ENCODE assay signal across 10 cellular contexts in genomic region chr19:35134601-35135091, GRCh38. TPM values are rescaled to one million over a fixed set of nuclear protein-coding genes. Genes with fewer than 3 reads are reported as not detected.
DNase-seq lines count a peak whose midpoint lies in the region; ATAC-seq, FAIRE-seq and TF ChIP-seq lines count a peak whose summit lies in the region.
"Had no signal": no experiment of that assay in that cellular context is flagged by ENCODE, and none has a peak within 500 bp of the region (broad histone marks: within the 10 kb centered on the region; RNA-seq: fewer than 3 reads in every experiment).

LGI4 (minus strand) TSS chr19:35135059; CDS start chr19:35134680, 379 bp downstream.

- no peak within 1 kb of the TSS for H2BK5ac ChIP-seq in IMR-90 (ENCODE audit: low read depth, low read length, poor library complexity, severe bottlenecking)
- peak within 1 kb of the TSS; percentile 44 for H2BK5ac ChIP-seq in H1 (ENCODE audit: low read depth, low read length)

- TF ChIP-seq CTCF in IMR-90 (conservative IDR thresholded peaks at IDR 0.05; ENCODE audit: low read depth, low read length) (no peak), H1 (IDR thresholded peaks at IDR 0.05; ENCODE audit: control extremely low read depth in 1 of 3, insufficient read depth in 1 of 3, low read depth in 1 of 3, low read length in 3 of 3) (no peak), tibial artery (IDR thresholded peaks at IDR 0.05) (no peak)

- intact Hi-C loops in IMR-90 (cut with micrococcal nuclease) (loop anchor here (1.0 to 2.0 kb wide), 3 partner anchors 67 to 161 kb away; no protein-coding TSS in a partner anchor), tibial artery (cut with DNase I; ENCODE audit: low total_unique reads) (loop anchor here (2.0 to 5.0 kb wide), 2 partner anchors 20 to 133 kb away; partner anchors contain the start of genes FXYD3 and USF2)

- FAIRE-seq in H1 (lab: Jason Lieb, UNC): no peak
- FAIRE-seq: GM12878 had no signal

- no peak within 1 kb of the TSS for H3K4me3 Mint-ChIP-seq in naive B cell

- no peak for TF ChIP-seq EP300 in H1 (IDR thresholded peaks at IDR 0.05; ENCODE audit: borderline replicate concordance in 1 of 2, low read depth in 2 of 2, low read length in 2 of 2)

- peaks cover 4% of the 10 kb centered on the region for H3K23me2 ChIP-seq in H1 (ENCODE audit: low read depth, low read length)

- peak within 1 kb of the TSS; percentile 83; the same call in 1 of the 2 replicates for H2AK5ac ChIP-seq in IMR-90 (ENCODE audit: low read depth, low read length)
- no peak within 1 kb of the TSS for H2AK5ac ChIP-seq in H1 (ENCODE audit: low read depth, low read length)

- in situ Hi-C loops in IMR-90 (cut with MboI; ENCODE audit: low sequenced_read_pairs): loop anchor here (5.0 kb wide), 1 partner anchor 67 kb away; no protein-coding TSS in a partner anchor

- H4K8ac ChIP-seq in IMR-90 (ENCODE audit: low read depth in 2 of 2, low read length in 2 of 2): no peak within 1 kb of the TSS
- peak within 1 kb of the TSS; percentile 37; the same call in 1 of the 2 replicates for H4K8ac ChIP-seq in H1 (ENCODE audit: extremely low read depth, insufficient read depth, low read length)

- H3K9me3 ChIP-seq in IMR-90 (ENCODE audit: control insufficient read depth, insufficient read depth, low read length) (no peaks in the 10 kb centered on the region), H1 (ENCODE audit: insufficient read depth in 2 of 2, low read depth in 1 of 2, low read length in 1 of 2) (no peaks in the 10 kb centered on the region), tibial artery (no peaks in the 10 kb centered on the region)

- ATAC-seq in IMR-90 (ENCODE audit: low read depth): no peak
- no peak for ATAC-seq in naive B cell (ENCODE audit: low read depth in 2 of 2)

- H3K9ac ChIP-seq in IMR-90 (ENCODE audit: low read depth, low read length) (no peak within 1 kb of the TSS), H1 (replicated peaks in 1 of 4; ENCODE audit: extremely low read depth in 1 of 4, low read depth in 3 of 4, low read length in 3 of 4) (no peak within 1 kb of the TSS)

- no peaks in the 10 kb centered on the region for H3K79me2 ChIP-seq in H1 (ENCODE audit: control insufficient read depth in 1 of 2, insufficient read depth in 2 of 2, low read length in 2 of 2)

- H2BK15ac ChIP-seq in IMR-90 (ENCODE audit: low read depth, low read length): no peak within 1 kb of the TSS
- H2BK15ac ChIP-seq in H1 (ENCODE audit: low read length): 0 out of 2 replicates have a peak within 1 kb of the TSS, but pooled peaks have one; percentile 25

- H3K9me1 ChIP-seq in IMR-90 (ENCODE audit: insufficient read depth, low read length): 0 out of 2 replicates have a peak, but pooled peaks cover under 1% of the 10 kb centered on the region

- peaks cover 0 to 11% (median 0%) of the 10 kb centered on the region in 7 donors for H3K9me3 Mint-ChIP-seq in naive B cell

- peak within 1 kb of the TSS; percentile 28 for H2AK9ac ChIP-seq in IMR-90 (replicated peaks; ENCODE audit: low read depth, low read length, poor library complexity)

- H3K79me1 ChIP-seq in IMR-90 (ENCODE audit: low read depth in 1 of 2, low read length in 2 of 2): no peaks in the 10 kb centered on the region
- H3K79me1 ChIP-seq in H1 (ENCODE audit: low read depth, low read length): no peaks in the 10 kb centered on the region

- H3K4ac ChIP-seq in IMR-90 (ENCODE audit: low read depth, low read length) (no peak within 1 kb of the TSS), H1 (replicated peaks; ENCODE audit: insufficient read length, low read depth, low read length) (no peak within 1 kb of the TSS)

- peak within 1 kb of the TSS in 4 of 6 donors; percentile 40 to 71 (median 48) for H3K27ac Mint-ChIP-seq in naive B cell

- no CpG with 5 or more reads among the region's 11 CpGs for WGBS in IMR-90 (ENCODE audit: extremely low coverage in 2 of 2, insufficient read length in 1 of 2), 2 experiments
- WGBS in H1 (ENCODE audit: extremely low coverage in 1 of 2, insufficient coverage in 1 of 2, insufficient read length in 1 of 2, insufficient replicate concordance in 2 of 2, low coverage in 1 of 2, low lambda C conversion rate in 2 of 2, missing lambda C conversion rate in 1 of 2), 2 experiments: 72% methylated on average over 10 of the region's 11 CpGs; no CpG with 5 or more reads in 1 of the 2 experiments

- H3K36me3 ChIP-seq in IMR-90 (ENCODE audit: control insufficient read depth, insufficient read depth, low read length): no peaks in the 10 kb centered on the region
- no peaks in the 10 kb centered on the region for H3K36me3 ChIP-seq in H1 (ENCODE audit: control insufficient read depth in 2 of 4, insufficient read depth in 4 of 4, low read length in 3 of 4)
- H3K36me3 ChIP-seq in tibial artery: no peaks in the 10 kb centered on the region

- no peak within 1 kb of the TSS for H3K56ac ChIP-seq in IMR-90 (ENCODE audit: extremely low read depth, insufficient read depth, low read length)
- H3K56ac ChIP-seq in H1 (replicated peaks; ENCODE audit: insufficient read length, low read depth, low read length): no peak within 1 kb of the TSS

- H2BK20ac ChIP-seq in IMR-90 (ENCODE audit: low read depth, low read length): no peak within 1 kb of the TSS
- no peak within 1 kb of the TSS for H2BK20ac ChIP-seq in H1 (ENCODE audit: low read length)

- 0 out of 2 replicates have a peak within 1 kb of the TSS, but pooled peaks have one; percentile 3 for H2BK12ac ChIP-seq in H1 (ENCODE audit: low read depth, low read length)

- no peak within 1 kb of the TSS for H3K14ac ChIP-seq in IMR-90 (replicated peaks; ENCODE audit: low read depth, low read length)
- no peak within 1 kb of the TSS for H3K14ac ChIP-seq in H1 (ENCODE audit: insufficient read length)

- peaks cover 6 to 16% (median 9%) of the 10 kb centered on the region in 3 donors for H3K4me1 Mint-ChIP-seq in naive B cell

- H3K4me2 ChIP-seq in IMR-90 (ENCODE audit: low read depth, low read length) (no peak within 1 kb of the TSS), H1 (ENCODE audit: insufficient read depth in 1 of 2, low read depth in 2 of 2, low read length in 2 of 2) (peak within 1 kb of the TSS in 1 of 2 experiments; percentile 34; a peak in 3 of 4 replicates)

- no TSS peak for BruUV-seq in IMR-90 (replicated peaks; lab: Mats Ljungman, UMichigan)

- CTCF ChIA-PET in IMR-90 (lab: Yijun Ruan, JAX) (interaction anchor here (1.6 to 3.2 kb wide), 2 partner anchors 68 to 71 kb away, joined by 3 to 18 read pairs; no protein-coding TSS in a partner anchor), H1 (lab: Charles Lee; ENCODE audit: partially characterized antibody) (interaction anchor here (0.7 to 10.2 kb wide), 32 partner anchors 7 to 155 kb away, joined by 3 to 154 read pairs (median 6); partner anchors contain the start of genes FXYD3 and HPN)

- TF ChIP-seq RAD21 in IMR-90 (IDR thresholded peaks at IDR 0.05; ENCODE audit: low read length): no peak
- TF ChIP-seq RAD21 in H1 (IDR thresholded peaks at IDR 0.05 in 1 of 2, conservative IDR thresholded peaks at IDR 0.05 in 1 of 2; ENCODE audit: low read depth in 2 of 2, low read length in 2 of 2): no peak

- H3K4me1 ChIP-seq in IMR-90 (ENCODE audit: control insufficient read depth, insufficient read depth, low read length) (peaks cover 13% of the 10 kb centered on the region), H1 (replicated peaks in 1 of 4; ENCODE audit: control insufficient read depth in 3 of 4, insufficient read depth in 4 of 4, low read length in 3 of 4) (peaks cover 3 to 16% (median 12%) of the 10 kb centered on the region in 4 experiments; a peak in 6 of 7 replicates), tibial artery (peaks cover 0 to 45% (median 35%) of the 10 kb centered on the region in 4 donors)

- peak within 1 kb of the TSS; percentile 58 for H2AFZ ChIP-seq in IMR-90 (replicated peaks; ENCODE audit: low read length, poor library complexity)
- H2AFZ ChIP-seq in H1 (ENCODE audit: low read length): no peak within 1 kb of the TSS

- no peaks in the 10 kb centered on the region for H3K36me3 Mint-ChIP-seq in naive B cell

- H3K27me3 ChIP-seq in IMR-90 (ENCODE audit: control insufficient read depth, insufficient read depth, low read length) (peaks cover 14% of the 10 kb centered on the region; the same call in 1 of the 2 replicates), H1 (replicated peaks in 1 of 4; ENCODE audit: control insufficient read depth in 3 of 4, extremely low read depth in 1 of 4, insufficient read depth in 3 of 4, low read length in 3 of 4) (peaks cover 0 to 3% (median 0%) of the 10 kb centered on the region in 4 experiments; a peak in 1 of 7 replicates), tibial artery (no peaks in the 10 kb centered on the region)

- POLR2A ChIA-PET in IMR-90 (lab: Charles Lee; ENCODE audit: unreplicated experiment) (no interaction called here), H1 (lab: Charles Lee; ENCODE audit: partially characterized antibody) (interaction anchor here (0.7 to 2.8 kb wide), 13 partner anchors 7 to 165 kb away, joined by 3 to 9 read pairs (median 4); partner anchors contain the start of gene FXYD5)

- no peak within 1 kb of the TSS for H2BK120ac ChIP-seq in IMR-90 (ENCODE audit: low read depth, low read length)
- H2BK120ac ChIP-seq in H1 (replicated peaks; ENCODE audit: low read depth, low read length): no peak within 1 kb of the TSS

- H3K18ac ChIP-seq in IMR-90 (ENCODE audit: low read depth, low read length) (no peak within 1 kb of the TSS), H1 (ENCODE audit: extremely low read depth, low read length) (peak within 1 kb of the TSS; percentile 51; the same call in 1 of the 2 replicates)

- no peak within 1 kb of the TSS for H4K91ac ChIP-seq in IMR-90 (ENCODE audit: insufficient read depth, low read depth, low read length)
- no peak within 1 kb of the TSS for H4K91ac ChIP-seq in H1 (replicated peaks; ENCODE audit: insufficient read length, low read length)

- H3K4me3 ChIP-seq in IMR-90 (ENCODE audit: insufficient read depth, low read depth, low read length) (no peak within 1 kb of the TSS), H1 (ENCODE audit: extremely low read depth in 1 of 4, insufficient read depth in 2 of 4, low read depth in 3 of 4, low read length in 4 of 4) (peak within 1 kb of the TSS in 1 of 4 experiments; percentile 44; a peak in 2 of 8 replicates), tibial artery (peak within 1 kb of the TSS; percentile 44 to 62)
- H3K4me3 ChIP-seq: GM12878 had no signal

- H3K27ac ChIP-seq in IMR-90 (ENCODE audit: insufficient read depth, low read length) (no peak within 1 kb of the TSS), H1 (ENCODE audit: low read depth, low read length) (no peak within 1 kb of the TSS), tibial artery (peak within 1 kb of the TSS; percentile 90 to 91)

- H3K27me3 Mint-ChIP-seq in naive B cell: peaks cover 0 to 7% (median 0%) of the 10 kb centered on the region in 3 donors

- H3K23ac ChIP-seq in IMR-90 (ENCODE audit: low read depth, low read length): no peak within 1 kb of the TSS
- no peak within 1 kb of the TSS for H3K23ac ChIP-seq in H1 (ENCODE audit: insufficient read length)

- H4K5ac ChIP-seq in IMR-90 (ENCODE audit: low read depth, low read length): no peak within 1 kb of the TSS
- peak within 1 kb of the TSS; percentile 17 for H4K5ac ChIP-seq in H1 (ENCODE audit: insufficient read length, low read depth, low read length)

- no peak for TF ChIP-seq POLR2A in IMR-90 (IDR thresholded peaks at IDR 0.05; ENCODE audit: low read depth, low read length)
- TF ChIP-seq POLR2A in H1 (IDR thresholded peaks at IDR 0.05; ENCODE audit: control extremely low read depth in 1 of 2, low read depth in 2 of 2, low read length in 2 of 2): no peak

- DNase-seq in IMR-90: no peak
- DNase-seq in H1 (ENCODE audit: low read depth in 1 of 2, low spot score in 2 of 2): no peak
- DNase-seq in naive B cell: no peak
- no peak for DNase-seq in tibial artery
- DNase-seq in NCI-H774 (lab: John Stamatoyannopoulos, UW): no peak
- DNase-seq in stimulated activated CD4-positive, alpha-beta T cell treated with anti-CD3 and anti-CD28 coated beads, Interleukin-1b, Interleukin-23, amount 100 ng/mL, for 48 hours: no peak
- DNase-seq in iPS-NIHi7 (ENCODE audit: extremely low spot score): no peak
- DNase-seq: NCI-H1436 had no signal

- H4K20me1 ChIP-seq in IMR-90 (ENCODE audit: insufficient read depth, low read length) (peaks cover 3% of the 10 kb centered on the region; the same call in 1 of the 2 replicates), H1 (replicated peaks in 1 of 2; ENCODE audit: control insufficient read depth in 1 of 2, insufficient read depth in 2 of 2, low read length in 2 of 2) (no peaks in the 10 kb centered on the region)

- dilution Hi-C loops in IMR-90 (cut with HindIII; ENCODE audit: low sequenced_read_pairs, unreplicated experiment): no loop called here

RNA-seq across cellular contexts. Expression of gene LGI4, which starts in this region (rescaled TPM):
- not detected in 2 replicates for total RNA-seq in IMR-90 (2012; rRNA removed)
- 0.06 and 0.10 TPM in 2 replicates for polyA plus RNA-seq in IMR-90 (2012; rRNA removed)
- polyA plus RNA-seq in IMR-90 (2012; cell fraction: cytosol; rRNA removed): 0.05 TPM in 1 of 2 replicates, not detected in the other
- polyA plus RNA-seq in IMR-90 (2012; cell fraction: nucleus; rRNA removed; ENCODE audit: low replicate concordance): 2.3 and 3.5 TPM in 2 replicates
- 2.0 and 2.9 TPM in 2 replicates for total RNA-seq in H1 (2021; fragmentation: NEBNext Ultra II Directional; extraction: Animal tissue kit (Norgen Biotek cat#: 25700))
- polyA plus RNA-seq in H1 (2011; rRNA removed): 8.2 and 9.4 TPM in 2 replicates
- polyA plus RNA-seq in H1 (2011; cell fraction: cytosol; rRNA removed): 9.4 TPM
- polyA plus RNA-seq in H1 (2011; cell fraction: nucleus; rRNA removed): 32.9 TPM
- polyA plus RNA-seq in H1 (2012, experiment 1 of 2): 5.6 to 9.8 TPM (median 8.1 TPM) in 4 replicates
- 2.6 TPM for polyA plus RNA-seq in H1 (2012, experiment 2 of 2)
- polyA plus RNA-seq in H1 (2013, experiment 1 of 2): 2.1 TPM
- 2.1 TPM for polyA plus RNA-seq in H1 (2013, experiment 2 of 2)
- polyA minus RNA-seq in H1 (2011; rRNA and poly(A)+ RNA removed): 0.88 and 2.1 TPM in 2 replicates
- 0.66 TPM for polyA minus RNA-seq in H1 (2011; cell fraction: cytosol; rRNA and poly(A)+ RNA removed)
- polyA minus RNA-seq in H1 (2011; cell fraction: nucleus; rRNA and poly(A)+ RNA removed): 4.2 TPM
- polyA plus RNA-seq in naive B cell (ENCODE audit: low read depth in 6 of 6): not detected
- total RNA-seq: activated CD8-positive, alpha-beta memory T cell treated with anti-CD3 and anti-CD28 coated beads for 36 hours; GM12878 had no signal

Comparison
In these comparisons a context has a peak if more than half of its experiments do, and no peak if none do; other contexts are left out.
1. H3K27ac ChIP-seq: peak in tibial artery (2 of 2); none in IMR-90 (single experiment) and H1 (single experiment).